ENCODE assay signal across 10 cellular contexts in the genomic region with DNA sequence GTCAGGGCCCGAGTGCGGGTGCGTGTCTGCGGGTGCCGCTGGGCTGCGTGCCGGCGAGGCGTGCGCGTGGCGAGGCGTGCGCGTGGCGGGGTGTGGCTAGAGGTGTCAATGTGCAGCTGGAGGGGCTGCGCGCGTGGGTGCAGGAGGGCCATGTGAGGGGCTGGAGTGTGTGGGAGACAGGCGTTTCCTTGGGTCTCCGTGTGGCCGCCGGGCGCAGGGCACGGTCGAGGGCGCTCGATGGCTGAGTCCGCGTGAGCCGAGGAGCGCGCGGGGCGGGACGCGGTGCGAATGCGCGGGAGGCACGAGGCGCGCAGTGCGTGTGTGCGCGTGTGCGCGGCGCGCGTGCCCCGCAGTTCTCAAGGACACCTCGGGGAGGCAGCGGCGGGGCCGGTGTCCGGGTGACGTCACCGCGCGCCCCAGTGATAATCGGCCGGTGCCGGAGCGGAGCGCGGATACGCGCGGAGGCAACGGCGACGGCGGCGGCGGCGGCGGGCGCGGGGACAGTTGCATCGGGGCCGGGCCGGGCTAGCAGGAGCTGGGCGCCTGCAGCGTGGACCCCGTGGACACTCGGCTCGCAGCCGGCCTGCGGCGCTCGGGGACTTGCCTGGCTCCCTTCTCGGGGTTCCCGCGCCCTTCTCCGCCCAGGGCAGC. TPM values are rescaled to one million over a fixed set of nuclear protein-coding genes. Genes with fewer than 3 reads are reported as not detected.
DNase-seq lines count a peak whose midpoint lies in the region; ATAC-seq and TF ChIP-seq lines count a peak whose summit lies in the region.
"Had no signal": no experiment of that assay in that cellular context is flagged by ENCODE, and none has a peak within 500 bp of the region (broad histone marks: within the 10 kb centered on the region; RNA-seq: fewer than 3 reads in every experiment).

No MANE protein-coding gene starts in this region.

- 3 to 4% methylated on average over 66 to 96 of the region's 96 CpGs for WGBS in heart right ventricle, 2 donors
- 2% methylated on average over 91 of the region's 96 CpGs for WGBS in urinary bladder
- 2% methylated on average over 35 of the region's 96 CpGs for WGBS in prostate gland

- no peak overlapping the region for H3K9ac ChIP-seq in adipocyte (ENCODE audit: low read length)

- H3K27me3 Mint-ChIP-seq in memory B cell = peaks cover 26% of the 10 kb centered on the region
- H3K27me3 Mint-ChIP-seq in osteocyte (ENCODE audit: unreplicated experiment) = peaks cover 50% of the 10 kb centered on the region

- H3K9me3 Mint-ChIP-seq in memory B cell (no peaks in the 10 kb centered on the region), osteocyte (ENCODE audit: unreplicated experiment) (no peaks in the 10 kb centered on the region)

- no peak for TF ChIP-seq POLR2A in prostate gland (IDR thresholded peaks at IDR 0.05)

- H3K36me3 ChIP-seq in heart right ventricle (no peaks in the 10 kb centered on the region), adipocyte (ENCODE audit: control insufficient read depth, insufficient read depth, low read length, severe bottlenecking) (no peaks in the 10 kb centered on the region), urinary bladder (ENCODE audit: insufficient read depth) (no peaks in the 10 kb centered on the region), prostate gland (no peaks in the 10 kb centered on the region)

- H3K9me3 ChIP-seq in heart right ventricle (no peaks in the 10 kb centered on the region), adipocyte (ENCODE audit: control insufficient read depth, low read length) (no peaks in the 10 kb centered on the region), prostate gland (no peaks in the 10 kb centered on the region)

- H3K4me3 ChIP-seq in heart right ventricle (peak overlapping the region in 7 of 10 donors; percentile 5 to 35 (median 17)), adipocyte (ENCODE audit: low read length) (no peak overlapping the region), urinary bladder (ENCODE audit: low read depth, low read length) (peak overlapping the region; percentile 10), prostate gland (no peak overlapping the region)

- H3K4me3 Mint-ChIP-seq in memory B cell (peak overlapping the region; percentile 51), osteocyte (ENCODE audit: unreplicated experiment) (no peak overlapping the region)

- peaks cover 65 to 98% (median 97%) of the 10 kb centered on the region in 7 donors for H3K27me3 ChIP-seq in heart right ventricle
- peaks cover 52% of the 10 kb centered on the region for H3K27me3 ChIP-seq in adipocyte (replicated peaks; ENCODE audit: control insufficient read depth, insufficient read depth, low read length)
- H3K27me3 ChIP-seq in prostate gland (replicated peaks; ENCODE audit: insufficient read depth) = peaks cover 88% of the 10 kb centered on the region

- peaks cover 16% of the 10 kb centered on the region for H3K4me1 Mint-ChIP-seq in memory B cell
- peaks cover 9% of the 10 kb centered on the region for H3K4me1 Mint-ChIP-seq in osteocyte (ENCODE audit: unreplicated experiment)

- no peaks in the 10 kb centered on the region for H3K36me3 Mint-ChIP-seq in memory B cell
- no peaks in the 10 kb centered on the region for H3K36me3 Mint-ChIP-seq in osteocyte (ENCODE audit: unreplicated experiment)

- H3K27ac Mint-ChIP-seq in memory B cell (no peak overlapping the region), osteocyte (ENCODE audit: unreplicated experiment) (no peak overlapping the region)

- H3K27ac ChIP-seq in heart right ventricle (no peak overlapping the region), urinary bladder (ENCODE audit: low read depth) (no peak overlapping the region), prostate gland (no peak overlapping the region)

- TF ChIP-seq CTCF in heart right ventricle (IDR thresholded peaks at IDR 0.05) = no peak
- no peak for TF ChIP-seq CTCF in osteocyte (IDR thresholded peaks at IDR 0.05)
- no peak for TF ChIP-seq CTCF in prostate gland (IDR thresholded peaks at IDR 0.05)

- ATAC-seq in heart right ventricle (no peak), left cardiac atrium (no peak), memory B cell (ENCODE audit: low read depth) (no peak)

- intact Hi-C loops in heart right ventricle (cut with DNase I) = loop anchor here in 5 of 10 donors (5.0 kb wide), 2 partner anchors 115 to 120 kb away; no protein-coding TSS in a partner anchor
- intact Hi-C loops in left cardiac atrium (cut with DNase I) = loop anchor here (5.0 kb wide), 1 partner anchor 120 kb away; no protein-coding TSS in a partner anchor
- intact Hi-C loops in prostate gland (cut with DNase I) = loop anchor here (5.0 kb wide), 1 partner anchor 120 kb away; no protein-coding TSS in a partner anchor

- DNase-seq in heart right ventricle (no peak), left cardiac atrium (no peak), adipocyte (ENCODE audit: low read depth) (peak; percentile 3), memory B cell (ENCODE audit: low spot score in 2 of 2) (peak in 1 of 2 donors; percentile 30), osteocyte (ENCODE audit: extremely low spot score, unreplicated experiment) (no peak), prostate gland (ENCODE audit: low spot score) (no peak), GDM1 (lab: John Stamatoyannopoulos, UW) (no peak)
- DNase-seq: SIG-M5 had no signal

- H3K4me1 ChIP-seq in heart right ventricle (peaks cover 14 to 40% (median 28%) of the 10 kb centered on the region in 9 donors), adipocyte (ENCODE audit: control insufficient read depth, insufficient read depth, low read length) (no peaks in the 10 kb centered on the region), urinary bladder (ENCODE audit: insufficient read depth) (peaks cover 7% of the 10 kb centered on the region), prostate gland (replicated peaks) (peaks cover 8% of the 10 kb centered on the region)

RNA-seq across cellular contexts. Expression of gene YTHDF1, which starts 38.7 kb away (rescaled TPM):
- total RNA-seq in heart right ventricle (10 to 100 TPM; 18.3 to 31.6 (median 21.7) TPM), left cardiac atrium (10 to 100 TPM; 19.3 to 29.9 TPM), urinary bladder (16.7 TPM), osteocyte (44.9 and 46.8 TPM in 2 replicates), prostate gland (10 to 100 TPM; 28.8 to 46.0 TPM)
- polyA plus RNA-seq in heart right ventricle (10 to 100 TPM; 15.3 to 19.8 TPM), urinary bladder (24.0 TPM)

RNA-seq across cellular contexts. Expression of gene BIRC7, which starts 58.4 kb away (rescaled TPM):
- total RNA-seq in heart right ventricle (1 to 10 TPM in 1 of 10 donors, under 1 TPM in 4, not detected in 5; 0.21 to 2.1 (median 0.37) TPM), left cardiac atrium (under 1 TPM in 1 of 2 donors, not detected in 1; 0.94 TPM), urinary bladder (not detected), osteocyte (not detected in 2 replicates), prostate gland (not detected)
- polyA plus RNA-seq in heart right ventricle (not detected), urinary bladder (0.18 TPM)
- total RNA-seq: M059J had no signal

Comparison
In these comparisons a context has a peak if more than half of its experiments do, and no peak if none do; other contexts are left out.
1. H3K4me3 ChIP-seq: peak in heart right ventricle (7 of 10) and urinary bladder (single experiment); none in adipocyte (single experiment) and prostate gland (0 of 2).